1 cellular context compared by ENCODE assay signal in genomic region chr17:50397111-50397918, GRCh38.
TF ChIP-seq lines count a peak whose summit lies in the region.

LRRC59 (minus strand) TSS chr17:50397523; CDS start chr17:50397317, 206 bp downstream.

TF ChIP-seq in K562, 482 proteins besides CTCF, POLR2A, EP300 and RAD21 (continued from another document and continues in another):
- TF ChIP-seq ARID4B (CRISPR knock-in tag; IDR thresholded peaks at IDR 0.05) (peak; percentile 99), E2F4 (CRISPR knock-in tag; IDR thresholded peaks at IDR 0.05; ENCODE audit: low read depth) (peak; percentile 43; the same call in 1 of the 2 replicates), AFF1 (IDR thresholded peaks at IDR 0.05; ENCODE audit: low read depth in 1 of 2, partially characterized antibody in 2 of 2) (no peak), ZNF764 (CRISPR knock-in tag; IDR thresholded peaks at IDR 0.05; ENCODE audit: low read depth) (no peak), BRF2 (IDR thresholded peaks at IDR 0.05; ENCODE audit: borderline replicate concordance, insufficient read depth, insufficient read length) (no peak), ZNF407 (IDR thresholded peaks at IDR 0.05; ENCODE audit: low read depth) (no peak), ARHGAP35 (IDR thresholded peaks at IDR 0.05; ENCODE audit: partially characterized antibody) (no peak), ZBTB40 (IDR thresholded peaks at IDR 0.05) (peak; percentile 84), ZBTB40 (CRISPR knock-in tag; IDR thresholded peaks at IDR 0.05) (no peak), RBM34 (IDR thresholded peaks at IDR 0.05; ENCODE audit: borderline replicate concordance, insufficient read depth, low read length) (0 out of 2 replicates have a peak, but pooled peaks have one; percentile 83), ESRRA (IDR thresholded peaks at IDR 0.05; ENCODE audit: borderline replicate concordance, low read depth) (peak; percentile 83), ZNF197 (CRISPR knock-in tag; IDR thresholded peaks at IDR 0.05; ENCODE audit: low read depth) (no peak), STAT5A (IDR thresholded peaks at IDR 0.05; ENCODE audit: borderline replicate concordance, low read length) (peak; percentile 50; the same call in 1 of the 2 replicates), NUFIP1 (IDR thresholded peaks at IDR 0.05; ENCODE audit: partially characterized antibody) (no peak), FOXJ3 (CRISPR knock-in tag; IDR thresholded peaks at IDR 0.05) (no peak), ATF7 (IDR thresholded peaks at IDR 0.05) (peak; percentile 95), HCFC1 (IDR thresholded peaks at IDR 0.05; ENCODE audit: low read depth, low read length) (peak; percentile 86), SREBF2 (CRISPR knock-in tag; IDR thresholded peaks at IDR 0.05) (no peak), ZNF3 (CRISPR knock-in tag; IDR thresholded peaks at IDR 0.05) (no peak), ZC3H4 (CRISPR knock-in tag; IDR thresholded peaks at IDR 0.05; ENCODE audit: borderline replicate concordance) (no peak)
